18 cellular contexts compared by ENCODE assay signal in genomic region chr13:109567315-109567714, GRCh38.
DNase-seq lines count a peak whose midpoint lies in the region; ATAC-seq and TF ChIP-seq lines count a peak whose summit lies in the region.
"Had no signal": no experiment of that assay in that cellular context is flagged by ENCODE, and none has a peak within 500 bp of the region (broad histone marks: within the 10 kb centered on the region; RNA-seq: fewer than 3 reads in every experiment).

No MANE protein-coding gene starts in this region.

- H3K4me3 ChIP-seq in AG09309 (ENCODE audit: control insufficient read depth, low read depth, low read length) (no peak overlapping the region), astrocyte of the spinal cord (ENCODE audit: low read depth, low read length) (no peak overlapping the region), fibroblast of pulmonary artery (replicated peaks; ENCODE audit: low read depth, low read length) (no peak overlapping the region), Karpas-422 (ENCODE audit: low read length) (no peak overlapping the region)

- H3K9me2 ChIP-seq in Karpas-422 (replicated peaks; ENCODE audit: insufficient read depth, low read length) = no peaks in the 10 kb centered on the region

- H3K36me3 ChIP-seq in Karpas-422 (ENCODE audit: insufficient read depth, low read length) = no peaks in the 10 kb centered on the region

- H3K9me3 ChIP-seq in Karpas-422 (ENCODE audit: low read length) = no peaks in the 10 kb centered on the region

- ATAC-seq in foreskin keratinocyte = no peak
- ATAC-seq: HCT116 had no signal

- H3K27me3 ChIP-seq in foreskin keratinocyte = no peaks in the 10 kb centered on the region
- H3K27me3 ChIP-seq in Karpas-422 (ENCODE audit: low read length) = no peaks in the 10 kb centered on the region

- no peaks in the 10 kb centered on the region for H4K20me1 ChIP-seq in Karpas-422 (ENCODE audit: insufficient read depth, low read depth, low read length)

- H3K79me2 ChIP-seq in Karpas-422 (ENCODE audit: low read length) = no peaks in the 10 kb centered on the region

- H2AFZ ChIP-seq in Karpas-422 (ENCODE audit: low read length) = no peak overlapping the region

- H3K4me1 ChIP-seq in foreskin keratinocyte (no peaks in the 10 kb centered on the region), Karpas-422 (ENCODE audit: low read length) (no peaks in the 10 kb centered on the region)

- no peak overlapping the region for H3K4me2 ChIP-seq in Karpas-422 (ENCODE audit: low read depth, low read length, poor library complexity, severe bottlenecking)

- in situ Hi-C loops in astrocyte of the spinal cord (cut with HindIII; ENCODE audit: low sequenced_read_pairs) (no loop called here), GM13976 (cut with MboI; ENCODE audit: low sequenced_read_pairs, unreplicated experiment) (no loop called here)

- TF ChIP-seq CTCF in AG09309 (IDR thresholded peaks at IDR 0.05; ENCODE audit: control insufficient read depth, insufficient read depth, low read depth, low read length, missing control alignments) = peak; percentile 43
- TF ChIP-seq CTCF in astrocyte of the spinal cord (IDR thresholded peaks at IDR 0.05; ENCODE audit: low read depth, low read length) = peak; percentile 9
- peak; percentile 27 for TF ChIP-seq CTCF in fibroblast of pulmonary artery (IDR thresholded peaks at IDR 0.05; ENCODE audit: low read length, missing control alignments)
- TF ChIP-seq CTCF in foreskin keratinocyte (conservative IDR thresholded peaks at IDR 0.05) = no peak
- TF ChIP-seq CTCF in GM13976 (IDR thresholded peaks at IDR 0.05; ENCODE audit: borderline replicate concordance, control extremely low read depth, extremely low read depth, insufficient read depth, missing control alignments) = no peak

- DNase-seq in AG09309 (ENCODE audit: low read depth) (no peak), HCEC 1CT (peak; percentile 28), astrocyte of the spinal cord (ENCODE audit: low read depth, low spot score) (no peak), fibroblast of pulmonary artery (ENCODE audit: low read depth) (peak; percentile 7), foreskin keratinocyte (no peak), Karpas-422 (no peak), GM13976 (ENCODE audit: low spot score) (no peak)
- no peak for DNase-seq in stimulated activated CD4-positive, alpha-beta T cell treated with anti-CD3 and anti-CD28 coated beads, Interleukin-2, amount 100 ng/mL, for 24 hours
- DNase-seq: ACHN, COR-L47, DMS153, EL, NCI-H1048, NCI-H146, NCI-H2107, NCI-H226, NCI-H69 had no signal

- H3K27ac ChIP-seq in foreskin keratinocyte = no peak overlapping the region
- no peak overlapping the region for H3K27ac ChIP-seq in Karpas-422 (ENCODE audit: low read length)

- H3K9ac ChIP-seq in Karpas-422 (ENCODE audit: low read length) = no peak overlapping the region

Comparison
In these comparisons a context has a peak if more than half of its experiments do, and no peak if none do; other contexts are left out.
1. DNase-seq: peak in HCEC 1CT (single experiment) and fibroblast of pulmonary artery (single experiment); none in AG09309 (single experiment), astrocyte of the spinal cord (single experiment), foreskin keratinocyte (0 of 2), Karpas-422 (single experiment), GM13976 (single experiment) and stimulated activated CD4-positive, alpha-beta T cell treated with anti-CD3 and anti-CD28 coated beads, Interleukin-2, amount 100 ng/mL, for 24 hours (0 of 2).
2. CTCF ChIP-seq: peak in AG09309 (single experiment), astrocyte of the spinal cord (single experiment) and fibroblast of pulmonary artery (single experiment); none in foreskin keratinocyte (single experiment) and GM13976 (single experiment).